ENCODE assay signal across 2 cellular contexts in the genomic region with DNA sequence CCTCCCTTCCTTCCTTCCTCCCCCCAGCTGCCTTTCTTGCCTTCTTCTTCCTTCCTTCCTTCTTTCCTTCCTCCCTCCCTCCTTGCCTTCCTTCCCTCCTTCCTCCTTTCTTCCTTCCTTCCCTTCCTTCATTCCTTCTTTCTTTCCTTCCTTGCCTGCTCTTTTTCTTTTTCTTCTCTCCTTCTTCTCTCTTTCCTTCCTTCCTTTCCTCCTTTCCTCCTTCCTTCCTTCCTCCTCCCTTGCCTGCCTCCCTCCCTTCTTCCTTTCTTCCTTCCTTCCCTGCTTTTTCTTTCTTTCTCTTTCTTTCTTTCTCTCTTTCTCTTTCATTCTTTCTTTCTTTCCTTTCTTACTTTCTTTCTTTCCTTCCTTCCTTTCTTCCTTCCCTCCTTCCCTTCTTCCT.
TF ChIP-seq lines count a peak whose summit lies in the region.

No MANE protein-coding gene starts in this region.

TF ChIP-seq in K562, 482 proteins besides CTCF, POLR2A, EP300 and RAD21:
- TF ChIP-seq, protein P1, sequence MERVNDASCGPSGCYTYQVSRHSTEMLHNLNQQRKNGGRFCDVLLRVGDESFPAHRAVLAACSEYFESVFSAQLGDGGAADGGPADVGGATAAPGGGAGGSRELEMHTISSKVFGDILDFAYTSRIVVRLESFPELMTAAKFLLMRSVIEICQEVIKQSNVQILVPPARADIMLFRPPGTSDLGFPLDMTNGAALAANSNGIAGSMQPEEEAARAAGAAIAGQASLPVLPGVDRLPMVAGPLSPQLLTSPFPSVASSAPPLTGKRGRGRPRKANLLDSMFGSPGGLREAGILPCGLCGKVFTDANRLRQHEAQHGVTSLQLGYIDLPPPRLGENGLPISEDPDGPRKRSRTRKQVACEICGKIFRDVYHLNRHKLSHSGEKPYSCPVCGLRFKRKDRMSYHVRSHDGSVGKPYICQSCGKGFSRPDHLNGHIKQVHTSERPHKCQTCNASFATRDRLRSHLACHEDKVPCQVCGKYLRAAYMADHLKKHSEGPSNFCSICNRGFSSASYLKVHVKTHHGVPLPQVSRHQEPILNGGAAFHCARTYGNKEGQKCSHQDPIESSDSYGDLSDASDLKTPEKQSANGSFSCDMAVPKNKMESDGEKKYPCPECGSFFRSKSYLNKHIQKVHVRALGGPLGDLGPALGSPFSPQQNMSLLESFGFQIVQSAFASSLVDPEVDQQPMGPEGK (CRISPR knock-in tag; IDR thresholded peaks at IDR 0.05; ENCODE audit: borderline replicate concordance), result no peak
- TF ChIP-seq, protein P2, sequence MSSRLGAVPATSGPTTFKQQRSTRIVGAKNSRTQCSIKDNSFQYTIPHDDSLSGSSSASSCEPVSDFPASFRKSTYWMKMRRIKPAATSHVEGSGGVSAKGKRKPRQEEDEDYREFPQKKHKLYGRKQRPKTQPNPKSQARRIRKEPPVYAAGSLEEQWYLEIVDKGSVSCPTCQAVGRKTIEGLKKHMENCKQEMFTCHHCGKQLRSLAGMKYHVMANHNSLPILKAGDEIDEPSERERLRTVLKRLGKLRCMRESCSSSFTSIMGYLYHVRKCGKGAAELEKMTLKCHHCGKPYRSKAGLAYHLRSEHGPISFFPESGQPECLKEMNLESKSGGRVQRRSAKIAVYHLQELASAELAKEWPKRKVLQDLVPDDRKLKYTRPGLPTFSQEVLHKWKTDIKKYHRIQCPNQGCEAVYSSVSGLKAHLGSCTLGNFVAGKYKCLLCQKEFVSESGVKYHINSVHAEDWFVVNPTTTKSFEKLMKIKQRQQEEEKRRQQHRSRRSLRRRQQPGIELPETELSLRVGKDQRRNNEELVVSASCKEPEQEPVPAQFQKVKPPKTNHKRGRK (tag; IDR thresholded peaks at IDR 0.05), result peak; percentile 58; the same call in 1 of the 2 replicates
- TF ChIP-seq, protein P3, sequence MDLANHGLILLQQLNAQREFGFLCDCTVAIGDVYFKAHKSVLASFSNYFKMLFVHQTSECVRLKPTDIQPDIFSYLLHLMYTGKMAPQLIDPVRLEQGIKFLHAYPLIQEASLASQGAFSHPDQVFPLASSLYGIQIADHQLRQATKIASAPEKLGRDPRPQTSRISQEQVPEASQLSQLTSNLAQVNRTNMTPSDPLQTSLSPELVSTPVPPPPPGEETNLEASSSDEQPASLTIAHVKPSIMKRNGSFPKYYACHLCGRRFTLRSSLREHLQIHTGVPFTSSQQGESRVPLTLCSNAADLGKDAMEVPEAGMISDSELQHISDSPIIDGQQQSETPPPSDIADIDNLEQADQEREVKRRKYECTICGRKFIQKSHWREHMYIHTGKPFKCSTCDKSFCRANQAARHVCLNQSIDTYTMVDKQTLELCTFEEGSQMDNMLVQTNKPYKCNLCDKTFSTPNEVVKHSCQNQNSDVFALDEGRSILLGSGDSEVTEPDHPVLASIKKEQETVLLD (IDR thresholded peaks at IDR 0.05), result no peak
TF ChIP-seq in K562: peak in this region for 1.

TF ChIP-seq in SK-N-SH treated with all-trans-retinoic acid at 6 μM for 48 hours, 23 proteins besides CTCF, POLR2A, EP300 and RAD21 (continued from another document):
- TF ChIP-seq ZC3H10 (CRISPR knock-in tag; IDR thresholded peaks at IDR 0.05), result no peak
- TF ChIP-seq, protein P1 (CRISPR knock-in tag; IDR thresholded peaks at IDR 0.05; ENCODE audit: borderline replicate concordance), result no peak
TF ChIP-seq in SK-N-SH treated with all-trans-retinoic acid at 6 μM for 48 hours: peak in this region for 0.
